Comparison of ENCODE assay signal across 29 cellular contexts in the genomic region with DNA sequence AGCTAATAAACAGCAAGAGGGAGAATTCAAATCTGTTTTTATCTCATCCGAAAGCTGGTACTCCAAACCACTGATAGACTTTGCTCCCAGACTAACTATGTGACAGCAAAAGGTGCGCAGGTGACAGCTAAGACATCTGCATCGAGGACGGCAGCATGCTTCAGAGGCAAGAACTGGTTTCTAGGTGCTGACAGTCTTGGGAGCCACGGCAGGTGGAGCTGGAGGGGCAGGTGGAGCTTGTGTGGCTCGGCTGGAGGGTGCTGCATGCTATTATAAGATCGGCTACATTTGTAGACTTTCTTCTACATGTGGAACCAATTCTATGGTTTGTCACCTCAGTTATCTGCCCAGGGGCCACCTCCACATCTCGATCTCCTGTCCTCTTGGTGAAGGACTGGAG. TPM values are rescaled to one million over a fixed set of nuclear protein-coding genes. Genes with fewer than 3 reads are reported as not detected.
"Had no signal": no experiment of that assay in that cellular context is flagged by ENCODE, and none has a peak within 500 bp of the region (broad histone marks: within the 10 kb centered on the region; RNA-seq: fewer than 3 reads in every experiment).

No MANE protein-coding gene starts in this region.

- H3K4me2 ChIP-seq: KMS-11, PC-9 had no signal

- H3K9me3 ChIP-seq: Peyer's patch, SJCRH30 had no signal

- H3K36me3 ChIP-seq: SJCRH30 had no signal

- DNase-seq: Kasumi-1; MV-4-11; NCI-H1048; NCI-H1105; NCI-H1417; NCI-H1436 treated with DMSO at 0.1 percent for 48 hours; NCI-H1694; NCI-H187 treated with DMSO at 0.1 percent for 48 hours; NCI-H2029 treated with DMSO at 0.1 percent for 48 hours; NCI-H2171 treated with DMSO at 0.1 percent for 48 hours; NCI-H345; NCI-H446 treated with DMSO at 0.1 percent for 48 hours; NCI-H524 treated with DMSO at 0.1 percent for 48 hours; NCI-H69; NCI-H774; NK-92 treated with Interleukin-12 subunit alpha and Interleukin-12 subunit beta, amount 100 ng/mL, for 24 hours; OCI-M1; PC-9; Peyer's patch; SHP77 treated with DMSO at 0.1 percent for 48 hours; SJCRH30 had no signal

- H3K4me3 ChIP-seq: K562, PC-9, Peyer's patch, SJCRH30 had no signal

- H3K9ac ChIP-seq: KMS-11 had no signal

- H3K27ac ChIP-seq: KMS-11, PC-9, Peyer's patch, SJCRH30 had no signal

- ATAC-seq: K562, Right ventricle myocardium inferior, SK-N-SH treated with all-trans-retinoic acid at 6 μM for 48 hours had no signal

- H3K4me1 ChIP-seq: Peyer's patch, SJCRH30 had no signal

- FAIRE-seq: K562 had no signal

- H3K27me3 ChIP-seq: Peyer's patch, SJCRH30 had no signal

- H2AFZ ChIP-seq: PC-9 had no signal

RNA-seq across cellular contexts. Expression of a gene that starts 21.8 kb away (rescaled TPM):
- total RNA-seq: HT1080, K562, M059J, PC-9, Right ventricle myocardium inferior, RPMI7951, SJCRH30 had no signal
- polyA plus RNA-seq: IgD-negative memory B cell, K562 had no signal
